ENCODE assay signal across 8 cellular contexts in the genomic region with DNA sequence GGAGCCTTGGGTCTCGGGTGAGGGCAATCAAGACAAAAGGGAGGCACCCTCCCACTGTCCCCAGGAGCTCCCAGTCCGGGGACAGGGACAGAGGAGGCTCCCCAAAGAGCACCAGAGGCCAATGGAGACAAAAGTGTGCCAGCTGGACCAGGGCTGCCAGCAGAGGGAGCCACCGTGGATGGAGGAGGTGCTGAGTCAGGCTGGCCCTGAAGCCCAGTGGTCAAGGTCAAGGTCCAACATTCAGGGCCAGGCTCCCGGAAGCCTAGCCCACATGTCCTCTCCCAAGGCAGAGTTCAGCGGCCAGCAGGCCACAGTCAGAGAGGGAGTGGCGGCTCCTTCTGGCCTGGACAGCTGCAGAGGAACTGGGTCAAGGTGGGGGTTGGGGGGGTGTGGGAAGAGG. TPM values are rescaled to one million over a fixed set of nuclear protein-coding genes. Genes with fewer than 3 reads are reported as not detected.
A peak's percentile ranks its signal among the peaks of the same experiment; 100 is the strongest.
DNase-seq lines count a peak whose midpoint lies in the region; ATAC-seq, FAIRE-seq and TF ChIP-seq lines count a peak whose summit lies in the region.

No MANE protein-coding gene starts in this region.

- no peak for FAIRE-seq in GM12878 (lab: Jason Lieb, UNC)
- FAIRE-seq in HepG2 (lab: Jason Lieb, UNC) = peak; percentile 40

- in situ Hi-C loops in GM12878 (cut with MboI) = no loop called here
- in situ Hi-C loops in HepG2 (cut with HindIII; ENCODE audit: extremely low pct_ligation_motif_present, low pct_unique_long_range_greater_than_20kb) = no loop called here

- no peaks in the 10 kb centered on the region for H3K79me2 ChIP-seq in GM12878 (ENCODE audit: control insufficient read depth, insufficient read depth, low read length)
- no peaks in the 10 kb centered on the region for H3K79me2 ChIP-seq in HepG2 (ENCODE audit: insufficient read depth, low read length)

- intact Hi-C loops in GM12878 (cut with micrococcal nuclease; ENCODE audit: unreplicated experiment) = loop anchor here (2.0 kb wide), 1 partner anchor 67 kb away; no protein-coding TSS in a partner anchor
- intact Hi-C loops in HepG2 (cut with micrococcal nuclease; ENCODE audit: unreplicated experiment) = loop anchor here (2.0 kb wide), 1 partner anchor 67 kb away; no protein-coding TSS in a partner anchor

- 27% methylated on average over 6 of the region's 6 CpGs for WGBS in GM12878 (ENCODE audit: insufficient coverage, insufficient replicate concordance, low lambda C conversion rate, missing lambda C conversion rate)
- WGBS in HepG2 (ENCODE audit: low lambda C conversion rate) = 14% methylated on average over 4 of the region's 6 CpGs

- RAD21 ChIA-PET in GM12878 (lab: Charles Lee; ENCODE audit: unreplicated experiment) = interaction anchor here (2.6 kb wide), 1 partner anchor 26 kb away, joined by 19 read pairs; no protein-coding TSS in a partner anchor

- CTCF ChIA-PET in GM12878 (lab: Yijun Ruan, JAX) (interaction anchor here (1.1 to 4.3 kb wide), 7 partner anchors 9 to 111 kb away, joined by 3 to 60 read pairs (median 6); partner anchors contain the start of gene COL5A3), HepG2 (lab: Yijun Ruan, JAX; ENCODE audit: low intra/inter-chr PET ratio, low total read pairs) (interaction anchor here (1.4 kb wide), 1 partner anchor 68 kb away, joined by 5 read pairs; no protein-coding TSS in a partner anchor)

- TF ChIP-seq POLR2A in GM12878 (IDR thresholded peaks at IDR 0.05; ENCODE audit: low read depth, low read length) = no peak
- TF ChIP-seq POLR2A in HepG2 (IDR thresholded peaks at IDR 0.05; ENCODE audit: insufficient read depth in 1 of 2, low read depth in 2 of 2, low read length in 2 of 2) = no peak

- no peak for ATAC-seq in GM12878
- peak; percentile 89 for ATAC-seq in HepG2
- no peak for ATAC-seq in HG03432 (IDR thresholded peaks at IDR 0.05; ENCODE audit: unreplicated experiment)

- no peaks in the 10 kb centered on the region for H3K36me3 ChIP-seq in BE2C
- H3K36me3 ChIP-seq in GM12878 (ENCODE audit: control insufficient read depth in 2 of 2, insufficient read depth in 2 of 2, low read length in 1 of 2) = no peaks in the 10 kb centered on the region
- H3K36me3 ChIP-seq in HepG2 (replicated peaks in 1 of 2; ENCODE audit: control insufficient read depth in 1 of 2, insufficient read depth in 2 of 2, low read length in 2 of 2) = no peaks in the 10 kb centered on the region

- no peak for DNase-seq in BE2C
- peak; percentile 38 for DNase-seq in HCEC 1CT
- DNase-seq in GM12878 (ENCODE audit: low read depth, low spot score) = no peak
- peak; percentile 63 for DNase-seq in HepG2 (ENCODE audit: low spot score)
- no peak for DNase-seq in NCI-H1694 treated with DMSO at 0.1 percent for 48 hours (lab: John Stamatoyannopoulos, UW)
- no peak for DNase-seq in NCI-H1436 treated with DMSO at 0.1 percent for 48 hours (lab: John Stamatoyannopoulos, UW)
- no peak for DNase-seq in T-helper 9 cell

- H3K27me3 ChIP-seq in BE2C = peaks cover 2% of the 10 kb centered on the region; the same call in 1 of the 2 replicates
- H3K27me3 ChIP-seq in GM12878 (replicated peaks in 1 of 2; ENCODE audit: control insufficient read depth in 2 of 2, insufficient read depth in 2 of 2, low read length in 1 of 2) = no peaks in the 10 kb centered on the region
- peaks cover 0 to 9% of the 10 kb centered on the region in 2 experiments; a peak in 2 of 5 replicates for H3K27me3 ChIP-seq in HepG2 (ENCODE audit: control insufficient read depth in 1 of 2, insufficient read depth in 2 of 2, low read length in 2 of 2)

- peaks cover 3% of the 10 kb centered on the region; the same call in 1 of the 2 replicates for H3K9me3 ChIP-seq in BE2C
- H3K9me3 ChIP-seq in GM12878 (replicated peaks; ENCODE audit: control insufficient read depth, insufficient read depth, low read length) = no peaks in the 10 kb centered on the region; the same call in 2 of the 3 replicates
- H3K9me3 ChIP-seq in HepG2 (ENCODE audit: low read length) = no peaks in the 10 kb centered on the region

- SMC1A ChIA-PET in GM12878 (lab: Charles Lee; ENCODE audit: uncharacterized antibody, unreplicated experiment) = interaction anchor here (0.6 to 2.0 kb wide), 4 partner anchors 26 to 994 kb away, joined by 3 to 8 read pairs (median 6); no protein-coding TSS in a partner anchor

- H3K27ac ChIP-seq in GM12878 (ENCODE audit: control insufficient read depth, insufficient read depth) = no peak overlapping the region
- H3K27ac ChIP-seq in HepG2 (ENCODE audit: extremely low read length, insufficient read depth, low read length) = no peak overlapping the region

- H3K4me1 ChIP-seq in BE2C (no peaks in the 10 kb centered on the region), GM12878 (ENCODE audit: control insufficient read depth, insufficient read depth, low read length) (no peaks in the 10 kb centered on the region), HepG2 (ENCODE audit: insufficient read depth, low read length) (peaks cover 12% of the 10 kb centered on the region)

- TF ChIP-seq EP300 in GM12878 (IDR thresholded peaks at IDR 0.05; ENCODE audit: borderline replicate concordance in 1 of 2, control insufficient read depth in 1 of 2, low read depth in 2 of 2, low read length in 2 of 2) (no peak), HepG2 (IDR thresholded peaks at IDR 0.05; ENCODE audit: low read depth in 2 of 2, low read length in 2 of 2) (peak in 1 of 2 experiments; percentile 57; a peak in 2 of 4 replicates), HepG2 (CRISPR knock-in tag; IDR thresholded peaks at IDR 0.05; ENCODE audit: borderline replicate concordance) (peak; percentile 61; the same call in 1 of the 2 replicates)

- H4K20me1 ChIP-seq in GM12878 (ENCODE audit: control insufficient read depth, insufficient read depth) (no peaks in the 10 kb centered on the region), HepG2 (ENCODE audit: insufficient read depth, low read length) (no peaks in the 10 kb centered on the region)

- TF ChIP-seq RAD21 in GM12878 (IDR thresholded peaks at IDR 0.05; ENCODE audit: insufficient read depth, low read depth, low read length) (no peak), HepG2 (CRISPR knock-in tag; IDR thresholded peaks at IDR 0.05) (peak; percentile 43; the same call in 1 of the 2 replicates)

- H2AFZ ChIP-seq in GM12878 (ENCODE audit: control insufficient read depth, low read depth, low read length) (no peak overlapping the region), HepG2 (ENCODE audit: low read length) (no peak overlapping the region)

- no peak overlapping the region for H3K4me2 ChIP-seq in GM12878 (ENCODE audit: control insufficient read depth, insufficient read depth)
- no peak overlapping the region; the same call in 1 of the 2 replicates for H3K4me2 ChIP-seq in HepG2 (ENCODE audit: low read depth, low read length)

- no TSS peak for BruUV-seq in GM12878 (replicated peaks; lab: Mats Ljungman, UMichigan)
- no TSS peak for BruUV-seq in HepG2 (replicated peaks; lab: Mats Ljungman, UMichigan)

- TF ChIP-seq CTCF in BE2C (IDR thresholded peaks at IDR 0.05; ENCODE audit: low read depth, low read length) = peak; percentile 29; the same call in 1 of the 2 replicates
- peak; percentile 20 to 44 (median 32); a peak in 4 of 6 replicates for TF ChIP-seq CTCF in GM12878 (IDR thresholded peaks at IDR 0.05 in 2 of 3, conservative IDR thresholded peaks at IDR 0.05 in 1 of 3; ENCODE audit: control insufficient read depth in 2 of 3, extremely low read depth in 1 of 3, insufficient read depth in 1 of 3, low read depth in 3 of 3, low read length in 3 of 3)
- peak; percentile 91 for TF ChIP-seq CTCF in HepG2 (CRISPR knock-in tag; IDR thresholded peaks at IDR 0.05)

- H3K9ac ChIP-seq in GM12878 (ENCODE audit: control insufficient read depth, insufficient read depth, low read length) (no peak overlapping the region), HepG2 (ENCODE audit: insufficient read depth, low read depth, low read length) (no peak overlapping the region)

- H3K4me3 ChIP-seq in BE2C (ENCODE audit: low read depth, low read length) (no peak overlapping the region), GM12878 (no peak overlapping the region), HepG2 (replicated peaks in 1 of 3; ENCODE audit: insufficient read depth in 1 of 3, low read depth in 2 of 3, low read length in 3 of 3) (no peak overlapping the region)

- POLR2A ChIA-PET in GM12878 (lab: Charles Lee) (no interaction called here), HepG2 (lab: Yijun Ruan, JAX) (no interaction called here)

RNA-seq across cellular contexts. Expression of gene COL5A3, which starts 8.4 kb away (rescaled TPM):
- not detected for polyA plus RNA-seq in BE2C (2012; ENCODE audit: insufficient read depth, insufficient read length, low read depth)
- total RNA-seq in GM12878 (2013; cell fraction: nucleolus; rRNA removed) = 1.4 TPM in 2 replicates
- total RNA-seq in GM12878 (2014; rRNA removed) (under 0.01 and 0.05 TPM in 2 replicates), GM12878 (2014; rRNA removed; fragmentation: Illumina TruSeq; extraction: Trizol) (0.05 and 0.09 TPM in 2 replicates), GM12878 (2021) (0.18 and 0.19 TPM in 2 replicates), HepG2 (2016; rRNA removed; fragmentation: Illumina TruSeq; extraction: Trizol) (0.02 TPM in 1 of 2 replicates, not detected in the other)
- polyA plus RNA-seq in GM12878 (2011; ENCODE audit: low read depth) = 0.04 TPM
- polyA plus RNA-seq in GM12878 (2011; rRNA removed) (5.5 and 8.3 TPM in 2 replicates), GM12878 (2014; fragmentation: Illumina TruSeq; extraction: Trizol) (0.03 and 0.06 TPM in 2 replicates), GM12878 (2014; fragmentation: Nextera tagmentation; extraction: Ambion mirVana) (under 1 TPM in 1 of 2 experiments, not detected in 1; 0.04 TPM), GM12878 (2014; rRNA removed) (0.10 and 0.13 TPM in 2 replicates), GM12878 (2016; fragmentation: Nextera tagmentation; extraction: Ambion mirVana) (under 1 TPM in 1 of 2 experiments, not detected in 1; 0.32 TPM), HepG2 (2011; rRNA removed) (0.03 TPM in 1 of 2 replicates, not detected in the other)
- polyA plus RNA-seq in GM12878 (2011; cell fraction: cytosol; rRNA removed) = 7.8 and 9.6 TPM in 2 replicates
- polyA plus RNA-seq in GM12878 (2011; cell fraction: nucleus; rRNA removed) = 62.0 and 70.8 TPM in 2 replicates
- 0.29 and 0.34 TPM in 2 replicates for polyA plus RNA-seq in GM12878 (2012)
- polyA minus RNA-seq in GM12878 (2011; rRNA and poly(A)+ RNA removed) = 4.9 and 9.5 TPM in 2 replicates
- polyA minus RNA-seq in GM12878 (2011; cell fraction: cytosol; rRNA and poly(A)+ RNA removed) = 5.0 and 5.7 TPM in 2 replicates
- polyA minus RNA-seq in GM12878 (2011; cell fraction: nucleus; rRNA and poly(A)+ RNA removed) = 10.3 and 11.0 TPM in 2 replicates
- not detected in 2 replicates for total RNA-seq in HepG2 (2016; cell fraction: cytosol; rRNA removed; fragmentation: Illumina TruSeq; extraction: Trizol; ENCODE audit: low read depth)
- total RNA-seq in HepG2 (2016; cell fraction: insoluble cytoplasmic fraction; rRNA removed; fragmentation: Illumina TruSeq; extraction: Trizol) = 0.02 TPM in 1 of 2 replicates, not detected in the other
- not detected in 2 replicates for total RNA-seq in HepG2 (2016; cell fraction: membrane; rRNA removed; fragmentation: Illumina TruSeq; extraction: Trizol)
- not detected in 2 replicates for total RNA-seq in HepG2 (2016; cell fraction: nucleus; rRNA removed; fragmentation: Illumina TruSeq; extraction: Trizol)
- not detected in 2 replicates for polyA plus RNA-seq in HepG2 (2011; cell fraction: cytosol; rRNA removed)
- 0.07 and 0.11 TPM in 2 replicates for polyA plus RNA-seq in HepG2 (2011; cell fraction: nucleus; rRNA removed)
- not detected in 2 replicates for polyA plus RNA-seq in HepG2 (2012)
- not detected in 2 replicates for polyA plus RNA-seq in HepG2 (2016; cell fraction: cytosol; fragmentation: Illumina TruSeq; extraction: Trizol; ENCODE audit: low read depth)
- polyA plus RNA-seq in HepG2 (2016; cell fraction: insoluble cytoplasmic fraction; fragmentation: Illumina TruSeq; extraction: Trizol; ENCODE audit: low read depth) = not detected in 2 replicates
- polyA plus RNA-seq in HepG2 (2016; cell fraction: membrane; fragmentation: Illumina TruSeq; extraction: Trizol; ENCODE audit: low read depth) = not detected in 2 replicates
- polyA plus RNA-seq in HepG2 (2016; cell fraction: nucleus; fragmentation: Illumina TruSeq; extraction: Trizol; ENCODE audit: insufficient read depth, low read depth) = not detected in 2 replicates
- polyA minus RNA-seq in HepG2 (2011; rRNA and poly(A)+ RNA removed; ENCODE audit: low replicate concordance) = 0.16 TPM in 1 of 2 replicates, not detected in the other
- polyA minus RNA-seq in HepG2 (2011; cell fraction: cytosol; rRNA and poly(A)+ RNA removed) = not detected in 2 replicates
- polyA minus RNA-seq in HepG2 (2011; cell fraction: nucleus; rRNA and poly(A)+ RNA removed) = not detected in 2 replicates

RNA-seq across cellular contexts. Expression of gene RDH8, which starts 11.4 kb away (rescaled TPM):
- not detected for polyA plus RNA-seq in BE2C (2012; ENCODE audit: insufficient read depth, insufficient read length, low read depth)
- not detected in 2 replicates for total RNA-seq in GM12878 (2013; cell fraction: nucleolus; rRNA removed)
- total RNA-seq in GM12878 (2014; rRNA removed) (not detected in 2 replicates), GM12878 (2014; rRNA removed; fragmentation: Illumina TruSeq; extraction: Trizol) (not detected in 2 replicates), GM12878 (2021) (not detected in 2 replicates), HepG2 (2016; rRNA removed; fragmentation: Illumina TruSeq; extraction: Trizol) (not detected in 2 replicates)
- polyA plus RNA-seq in GM12878 (2011; ENCODE audit: low read depth) = not detected
- polyA plus RNA-seq in GM12878 (2011; rRNA removed) (0.46 and 0.58 TPM in 2 replicates), GM12878 (2014; fragmentation: Illumina TruSeq; extraction: Trizol) (not detected in 2 replicates), GM12878 (2014; fragmentation: Nextera tagmentation; extraction: Ambion mirVana) (under 1 TPM in 1 of 2 experiments, not detected in 1; 0.04 TPM), GM12878 (2014; rRNA removed) (0.05 TPM in 1 of 2 replicates, not detected in the other), GM12878 (2016; fragmentation: Nextera tagmentation; extraction: Ambion mirVana) (not detected), HepG2 (2011; rRNA removed) (not detected in 2 replicates)
- polyA plus RNA-seq in GM12878 (2011; cell fraction: cytosol; rRNA removed) = 0.87 and 0.95 TPM in 2 replicates
- polyA plus RNA-seq in GM12878 (2011; cell fraction: nucleus; rRNA removed) = 0.66 and 0.76 TPM in 2 replicates
- polyA plus RNA-seq in GM12878 (2012) = not detected in 2 replicates
- polyA minus RNA-seq in GM12878 (2011; rRNA and poly(A)+ RNA removed) = 0.15 and 0.52 TPM in 2 replicates
- not detected in 2 replicates for polyA minus RNA-seq in GM12878 (2011; cell fraction: cytosol; rRNA and poly(A)+ RNA removed)
- polyA minus RNA-seq in GM12878 (2011; cell fraction: nucleus; rRNA and poly(A)+ RNA removed) = not detected in 2 replicates
- not detected in 2 replicates for total RNA-seq in HepG2 (2016; cell fraction: cytosol; rRNA removed; fragmentation: Illumina TruSeq; extraction: Trizol; ENCODE audit: low read depth)
- total RNA-seq in HepG2 (2016; cell fraction: insoluble cytoplasmic fraction; rRNA removed; fragmentation: Illumina TruSeq; extraction: Trizol) = not detected in 2 replicates
- total RNA-seq in HepG2 (2016; cell fraction: membrane; rRNA removed; fragmentation: Illumina TruSeq; extraction: Trizol) = not detected in 2 replicates
- total RNA-seq in HepG2 (2016; cell fraction: nucleus; rRNA removed; fragmentation: Illumina TruSeq; extraction: Trizol) = not detected in 2 replicates
- not detected in 2 replicates for polyA plus RNA-seq in HepG2 (2011; cell fraction: cytosol; rRNA removed)
- polyA plus RNA-seq in HepG2 (2011; cell fraction: nucleus; rRNA removed) = not detected in 2 replicates
- polyA plus RNA-seq in HepG2 (2012) = not detected in 2 replicates
- not detected in 2 replicates for polyA plus RNA-seq in HepG2 (2016; cell fraction: cytosol; fragmentation: Illumina TruSeq; extraction: Trizol; ENCODE audit: low read depth)
- not detected in 2 replicates for polyA plus RNA-seq in HepG2 (2016; cell fraction: insoluble cytoplasmic fraction; fragmentation: Illumina TruSeq; extraction: Trizol; ENCODE audit: low read depth)
- polyA plus RNA-seq in HepG2 (2016; cell fraction: membrane; fragmentation: Illumina TruSeq; extraction: Trizol; ENCODE audit: low read depth) = not detected in 2 replicates
- not detected in 2 replicates for polyA plus RNA-seq in HepG2 (2016; cell fraction: nucleus; fragmentation: Illumina TruSeq; extraction: Trizol; ENCODE audit: insufficient read depth, low read depth)
- not detected in 2 replicates for polyA minus RNA-seq in HepG2 (2011; rRNA and poly(A)+ RNA removed; ENCODE audit: low replicate concordance)
- not detected in 2 replicates for polyA minus RNA-seq in HepG2 (2011; cell fraction: cytosol; rRNA and poly(A)+ RNA removed)
- polyA minus RNA-seq in HepG2 (2011; cell fraction: nucleus; rRNA and poly(A)+ RNA removed) = not detected in 2 replicates

Comparison
In these comparisons a context has a peak if more than half of its experiments do, and no peak if none do; other contexts are left out.
1. DNase-seq: peak in HCEC 1CT (single experiment) and HepG2 (single experiment); none in BE2C (single experiment), GM12878 (single experiment), NCI-H1694 treated with DMSO at 0.1 percent for 48 hours (single experiment), NCI-H1436 treated with DMSO at 0.1 percent for 48 hours (single experiment) and T-helper 9 cell (single experiment).
2. CTCF ChIP-seq: peak in every context shown above with its lines; median percentile 91 in HepG2; 32 in GM12878; 29 in BE2C.